ENCODE assay signal across 8 cellular contexts in the genomic region with DNA sequence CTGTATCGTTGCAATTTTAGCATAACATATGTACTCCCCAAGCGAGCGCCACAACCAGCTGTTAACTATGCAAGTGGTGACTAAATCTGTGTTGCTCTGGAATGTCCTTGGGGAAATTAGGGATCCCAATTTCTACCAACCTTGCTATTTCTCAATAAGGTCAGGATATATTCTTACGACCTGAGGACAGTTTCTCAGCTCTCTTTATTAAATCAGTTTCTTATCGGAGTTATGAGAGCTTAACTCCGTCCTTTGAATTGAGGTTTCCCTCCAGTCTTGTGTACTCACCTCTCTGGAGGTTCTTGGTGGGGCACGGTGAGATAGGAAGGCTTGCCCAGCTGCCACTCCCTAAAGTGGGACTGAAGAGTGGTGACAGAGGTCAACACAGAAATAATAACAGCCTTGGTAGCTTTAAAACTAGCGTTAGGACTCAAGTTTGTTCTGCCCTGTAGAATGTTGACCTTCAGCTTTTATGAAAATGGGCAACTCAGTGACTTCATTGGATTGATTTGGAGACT. TPM values are rescaled to one million over a fixed set of nuclear protein-coding genes. Genes with fewer than 3 reads are reported as not detected.
DNase-seq lines count a peak whose midpoint lies in the region; ATAC-seq and TF ChIP-seq lines count a peak whose summit lies in the region.

No MANE protein-coding gene starts in this region.

- no peaks in the 10 kb centered on the region for H3K9me3 Mint-ChIP-seq in activated CD8-positive, alpha-beta memory T cell treated with anti-CD3 and anti-CD28 coated beads, Interleukin-2, amount 10 ng/mL, durations not matched to agents 7 days and 5 days (ENCODE audit: low read depth)
- H3K9me3 Mint-ChIP-seq in activated naive CD4-positive, alpha-beta T cell treated with anti-CD3 and anti-CD28 coated beads, Interleukin-2, amount 50 U/mL, for 72 hours, result no peaks in the 10 kb centered on the region

- H3K27me3 Mint-ChIP-seq in activated CD8-positive, alpha-beta memory T cell treated with anti-CD3 and anti-CD28 coated beads, Interleukin-2, amount 10 ng/mL, durations not matched to agents 7 days and 5 days, result peaks cover 3% of the 10 kb centered on the region

- peaks cover 15% of the 10 kb centered on the region for H3K4me1 ChIP-seq in testis

- 8 to 11% methylated on average over 8 of the region's 8 CpGs for WGBS in testis, 2 donors

- H3K4me3 ChIP-seq in kidney epithelial cell (ENCODE audit: low read depth, low read length) (peak overlapping the region; percentile 89), testis (peak overlapping the region; percentile 76 to 96)

- peak overlapping the region; percentile 98 to 99 for H3K27ac ChIP-seq in testis

- H3K4me1 Mint-ChIP-seq in activated CD8-positive, alpha-beta memory T cell treated with anti-CD3 and anti-CD28 coated beads, Interleukin-2, amount 10 ng/mL, durations not matched to agents 7 days and 5 days, result peaks cover 33% of the 10 kb centered on the region

- H3K4me3 Mint-ChIP-seq in activated CD8-positive, alpha-beta memory T cell treated with anti-CD3 and anti-CD28 coated beads, Interleukin-2, amount 10 ng/mL, durations not matched to agents 7 days and 5 days, result peak overlapping the region; percentile 97

- CTCF ChIA-PET in activated CD8-positive, alpha-beta memory T cell treated with anti-CD3 and anti-CD28 coated beads, Interleukin-2, amount 10 ng/mL, durations not matched to agents 7 days and 5 days (lab: Charles Lee), result interaction anchor here (1.0 to 2.5 kb wide), 15 partner anchors 8 to 462 kb away, joined by 3 to 9 read pairs (median 5); partner anchors contain the start of genes ABCF1 and ATAT1

- no peak for ATAC-seq in activated CD8-positive, alpha-beta memory T cell treated with anti-CD3 and anti-CD28 coated beads, Interleukin-2, amount 10 ng/mL, durations not matched to agents 7 days and 5 days
- ATAC-seq in activated naive CD4-positive, alpha-beta T cell treated with anti-CD3 and anti-CD28 coated beads, Interleukin-2, amount 50 U/mL, for 72 hours, result no peak
- ATAC-seq in GM19467 (IDR thresholded peaks at IDR 0.05; ENCODE audit: unreplicated experiment), result no peak

- DNase-seq in activated CD8-positive, alpha-beta memory T cell treated with anti-CD3 and anti-CD28 coated beads, Interleukin-2, amount 10 ng/mL, durations not matched to agents 7 days and 5 days, result no peak
- DNase-seq in activated CD8-positive, alpha-beta memory T cell treated with anti-CD3 and anti-CD28 coated beads for 24 hours, result no peak
- no peak for DNase-seq in activated naive CD4-positive, alpha-beta T cell treated with anti-CD3 and anti-CD28 coated beads, Interleukin-2, amount 50 U/mL, for 72 hours (ENCODE audit: low spot score in 2 of 2)
- no peak for DNase-seq in kidney epithelial cell (ENCODE audit: low read depth)
- DNase-seq in testis, result no peak
- DNase-seq in iPS-NIHi11 (ENCODE audit: low spot score), result no peak
- DNase-seq in cerebellar nuclear complex (lab: John Stamatoyannopoulos, UW), result no peak

- intact Hi-C loops in testis (cut with DNase I; ENCODE audit: low total_unique reads), result no loop called here

- H3K36me3 Mint-ChIP-seq in activated CD8-positive, alpha-beta memory T cell treated with anti-CD3 and anti-CD28 coated beads, Interleukin-2, amount 10 ng/mL, durations not matched to agents 7 days and 5 days, result peaks cover 59% of the 10 kb centered on the region
- peaks cover 56 to 59% of the 10 kb centered on the region in 2 donors for H3K36me3 Mint-ChIP-seq in activated naive CD4-positive, alpha-beta T cell treated with anti-CD3 and anti-CD28 coated beads, Interleukin-2, amount 50 U/mL, for 72 hours

- H3K27ac Mint-ChIP-seq in activated CD8-positive, alpha-beta memory T cell treated with anti-CD3 and anti-CD28 coated beads, Interleukin-2, amount 10 ng/mL, durations not matched to agents 7 days and 5 days, result peak overlapping the region; percentile 100
- H3K27ac Mint-ChIP-seq in activated naive CD4-positive, alpha-beta T cell treated with anti-CD3 and anti-CD28 coated beads, Interleukin-2, amount 50 U/mL, for 72 hours, result peak overlapping the region; percentile 98 to 100

- no peaks in the 10 kb centered on the region for H3K27me3 ChIP-seq in kidney epithelial cell (ENCODE audit: control insufficient read depth, insufficient read depth, low read length)
- no peaks in the 10 kb centered on the region for H3K27me3 ChIP-seq in testis

- TF ChIP-seq CTCF in kidney epithelial cell (IDR thresholded peaks at IDR 0.05; ENCODE audit: insufficient read depth, low read length, poor library complexity, severe bottlenecking) (no peak), testis (IDR thresholded peaks at IDR 0.05) (no peak)

- no peak for TF ChIP-seq POLR2A in testis (IDR thresholded peaks at IDR 0.05)

- no peaks in the 10 kb centered on the region for H3K9me3 ChIP-seq in testis

- H3K36me3 ChIP-seq in kidney epithelial cell (ENCODE audit: control insufficient read depth, insufficient read depth, low read length) (peaks cover 5% of the 10 kb centered on the region), testis (ENCODE audit: low read depth, missing control alignments) (no peaks in the 10 kb centered on the region)

RNA-seq across cellular contexts. Expression of gene MRPS18B, which starts 0.7 kb away (rescaled TPM):
- total RNA-seq in activated CD8-positive, alpha-beta memory T cell treated with anti-CD3 and anti-CD28 coated beads, Interleukin-2, amount 10 ng/mL, durations not matched to agents 7 days and 5 days, result 10 to 100 TPM; 48.2 to 65.7 TPM
- 100 to 1,000 TPM in 1 of 2 donors, 10 to 100 TPM in 1; 99.8 to 100 TPM for total RNA-seq in activated naive CD4-positive, alpha-beta T cell treated with anti-CD3 and anti-CD28 coated beads, Interleukin-2, amount 50 U/mL, for 72 hours
- total RNA-seq in kidney epithelial cell (56.4 and 78.9 TPM in 2 replicates), testis (10 to 100 TPM; 36.1 to 49.5 TPM)
- 54.5 TPM for polyA plus RNA-seq in testis (ENCODE audit: insufficient read depth, low read depth, low replicate concordance)

RNA-seq across cellular contexts. Expression of gene PPP1R10, which starts 1.3 kb away (rescaled TPM):
- total RNA-seq in activated CD8-positive, alpha-beta memory T cell treated with anti-CD3 and anti-CD28 coated beads, Interleukin-2, amount 10 ng/mL, durations not matched to agents 7 days and 5 days, result 100 to 1,000 TPM; 101 to 134 TPM
- total RNA-seq in activated naive CD4-positive, alpha-beta T cell treated with anti-CD3 and anti-CD28 coated beads, Interleukin-2, amount 50 U/mL, for 72 hours, result 10 to 100 TPM; 92.1 to 96.8 TPM
- total RNA-seq in kidney epithelial cell (38.6 and 40.2 TPM in 2 replicates), testis (10 to 100 TPM; 50.8 to 72.7 TPM)
- 47.4 TPM for polyA plus RNA-seq in testis (ENCODE audit: insufficient read depth, low read depth, low replicate concordance)

RNA-seq across cellular contexts. Expression of gene ATAT1, which starts 8.3 kb away (rescaled TPM):
- 1 to 10 TPM; 7.5 to 8.4 TPM for total RNA-seq in activated CD8-positive, alpha-beta memory T cell treated with anti-CD3 and anti-CD28 coated beads, Interleukin-2, amount 10 ng/mL, durations not matched to agents 7 days and 5 days
- total RNA-seq in activated naive CD4-positive, alpha-beta T cell treated with anti-CD3 and anti-CD28 coated beads, Interleukin-2, amount 50 U/mL, for 72 hours, result 10 to 100 TPM; 14.5 to 15.1 TPM
- total RNA-seq in kidney epithelial cell (6.6 and 8.5 TPM in 2 replicates), testis (10 to 100 TPM; 20.7 to 36.4 TPM)
- 29.4 TPM for polyA plus RNA-seq in testis (ENCODE audit: insufficient read depth, low read depth, low replicate concordance)

RNA-seq across cellular contexts. Expression of gene C6orf136, which starts 28.6 kb away (rescaled TPM):
- total RNA-seq in activated CD8-positive, alpha-beta memory T cell treated with anti-CD3 and anti-CD28 coated beads, Interleukin-2, amount 10 ng/mL, durations not matched to agents 7 days and 5 days, result 10 to 100 TPM; 32.5 to 33.9 TPM
- total RNA-seq in activated naive CD4-positive, alpha-beta T cell treated with anti-CD3 and anti-CD28 coated beads, Interleukin-2, amount 50 U/mL, for 72 hours, result 10 to 100 TPM; 20.5 to 81.5 TPM
- total RNA-seq in kidney epithelial cell (7.6 and 12.7 TPM in 2 replicates), testis (10 to 100 TPM; 17.8 to 22.0 TPM)
- polyA plus RNA-seq in testis (ENCODE audit: insufficient read depth, low read depth, low replicate concordance), result 26.0 TPM

RNA-seq across cellular contexts. Expression of gene ABCF1, which starts 47.1 kb away (rescaled TPM):
- total RNA-seq in activated CD8-positive, alpha-beta memory T cell treated with anti-CD3 and anti-CD28 coated beads, Interleukin-2, amount 10 ng/mL, durations not matched to agents 7 days and 5 days, result 10 to 100 TPM; 73.8 to 98.6 TPM
- 10 to 100 TPM; 84.7 to 91.3 TPM for total RNA-seq in activated naive CD4-positive, alpha-beta T cell treated with anti-CD3 and anti-CD28 coated beads, Interleukin-2, amount 50 U/mL, for 72 hours
- 46.3 and 57.7 TPM in 2 replicates for total RNA-seq in kidney epithelial cell
- total RNA-seq in testis, result 10 to 100 TPM; 63.2 to 67.1 TPM
- 104 TPM for polyA plus RNA-seq in testis (ENCODE audit: insufficient read depth, low read depth, low replicate concordance)
